Comparison of ENCODE assay signal across 10 cellular contexts in the genomic region with DNA sequence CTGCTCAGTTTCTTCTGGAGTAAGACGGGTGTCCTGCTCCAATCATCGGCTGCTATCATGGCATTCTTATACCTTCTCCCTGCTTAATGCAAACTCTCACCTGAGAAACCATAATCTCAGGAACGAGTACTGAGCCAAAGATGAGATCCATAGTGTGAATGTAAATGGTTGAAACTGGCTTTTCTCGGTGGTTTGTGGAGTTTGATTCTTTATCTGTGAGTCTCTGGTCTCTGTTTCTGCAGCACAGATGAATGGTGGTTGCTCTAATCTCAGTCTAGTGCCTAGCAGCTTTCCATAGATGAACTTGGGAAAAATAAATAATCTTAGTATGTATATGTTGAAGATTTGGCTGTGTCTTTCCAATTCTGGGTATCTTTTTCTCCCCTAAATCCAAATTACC.
"Had no signal": no experiment of that assay in that cellular context is flagged by ENCODE, and none has a peak within 500 bp of the region (broad histone marks: within the 10 kb centered on the region; RNA-seq: fewer than 3 reads in every experiment).

No MANE protein-coding gene starts in this region.

- H3K27ac Mint-ChIP-seq: GM23338, H9 had no signal

- H3K9me3 ChIP-seq: HAP-1 had no signal

- H3K36me3 ChIP-seq: HAP-1 had no signal

- H3K27ac ChIP-seq: GM23248 had no signal

- H3K9me3 Mint-ChIP-seq: GM23338, H9 had no signal

- DNase-seq: GM23248, GOT3, H7, H9, HCEC 1CT had no signal

- FAIRE-seq: H1, H54 had no signal

- H3K4me1 Mint-ChIP-seq: GM23338 had no signal

- H2AFZ ChIP-seq: GM23248, GM23338 had no signal

- H3K4me1 ChIP-seq: HAP-1 had no signal

- H3K4me2 ChIP-seq: GM23338 had no signal

- H3K9ac ChIP-seq: GM23248 had no signal

- H3K4me3 Mint-ChIP-seq: GM23338, H9 had no signal

- H3K4me3 ChIP-seq: GM23248, GM23338, HAP-1 had no signal

- ATAC-seq: GM23338, HCT116 had no signal
